8 cellular contexts compared by ENCODE assay signal in genomic region chr20:543369-544152, GRCh38. TPM values are rescaled to one million over a fixed set of nuclear protein-coding genes. Genes with fewer than 3 reads are reported as not detected.
DNase-seq lines count a peak whose midpoint lies in the region; ATAC-seq and TF ChIP-seq lines count a peak whose summit lies in the region.

TSS of gene CSNK2A1 (minus strand) at chr20:543790. CDS start at chr20:508551, 35,239 bp downstream.

- TF ChIP-seq POLR2A in GM15510 (IDR thresholded peaks at IDR 0.05; ENCODE audit: borderline replicate concordance, extremely low read depth, insufficient read length): peak; percentile 85

- no peaks in the 10 kb centered on the region for H3K27me3 ChIP-seq in left ventricle myocardium inferior (ENCODE audit: low read depth)

- H3K4me1 Mint-ChIP-seq in T-helper 17 cell (peaks cover 37% of the 10 kb centered on the region), progenitor cell of endocrine pancreas (ENCODE audit: low read depth) (peaks cover 23% of the 10 kb centered on the region)

- H3K9me3 Mint-ChIP-seq in progenitor cell of endocrine pancreas (ENCODE audit: low read depth): peaks cover 6% of the 10 kb centered on the region

- H3K36me3 ChIP-seq in left ventricle myocardium inferior: no peaks in the 10 kb centered on the region

- no peaks in the 10 kb centered on the region for H3K9me3 ChIP-seq in T-helper 17 cell (ENCODE audit: control insufficient read depth, low read length, poor library complexity, severe bottlenecking)
- H3K9me3 ChIP-seq in left ventricle myocardium inferior (replicated peaks): peaks cover 14% of the 10 kb centered on the region

- peak within 1 kb of the TSS; percentile 98 for H3K27ac Mint-ChIP-seq in T-helper 17 cell
- peak within 1 kb of the TSS; percentile 99 for H3K27ac Mint-ChIP-seq in progenitor cell of endocrine pancreas

- peak; percentile 96 for ATAC-seq in HG02885 (IDR thresholded peaks at IDR 0.05; ENCODE audit: poor library complexity, unreplicated experiment)
- ATAC-seq in T-helper 17 cell: peak; percentile 94

- peaks cover 59% of the 10 kb centered on the region for H3K4me1 ChIP-seq in left ventricle myocardium inferior

- H3K27ac ChIP-seq in left ventricle myocardium inferior (replicated peaks): peak within 1 kb of the TSS; percentile 92

- TF ChIP-seq CTCF in left ventricle myocardium inferior (IDR thresholded peaks at IDR 0.05; ENCODE audit: borderline replicate concordance) (no peak), progenitor cell of endocrine pancreas (IDR thresholded peaks at IDR 0.05; ENCODE audit: unreplicated experiment) (no peak)

- DNase-seq in NCI-H1694 treated with DMSO at 0.1 percent for 48 hours (lab: John Stamatoyannopoulos, UW): peak; percentile 93
- peak; percentile 90 to 97 (median 92) for DNase-seq in T-helper 17 cell
- peak; percentile 70 to 99 (median 91) for DNase-seq in amygdala (lab: John Stamatoyannopoulos, UW)
- peak; percentile 93 for DNase-seq in left ventricle myocardium inferior
- peak; percentile 92 for DNase-seq in progenitor cell of endocrine pancreas (ENCODE audit: low spot score, unreplicated experiment)
- peak; percentile 96 for DNase-seq in ureter (ENCODE audit: low spot score)

- peaks cover 7% of the 10 kb centered on the region for H3K27me3 Mint-ChIP-seq in T-helper 17 cell
- peaks cover 13% of the 10 kb centered on the region for H3K27me3 Mint-ChIP-seq in progenitor cell of endocrine pancreas

- intact Hi-C loops in left ventricle myocardium inferior (cut with micrococcal nuclease): no loop called here

- H3K36me3 Mint-ChIP-seq in T-helper 17 cell (ENCODE audit: low read depth) (peaks cover 11% of the 10 kb centered on the region), progenitor cell of endocrine pancreas (ENCODE audit: insufficient read depth) (peaks cover 17% of the 10 kb centered on the region)

- H3K4me3 ChIP-seq in left ventricle myocardium inferior: peak within 1 kb of the TSS; percentile 85

- H3K4me3 Mint-ChIP-seq in T-helper 17 cell (peak within 1 kb of the TSS; percentile 98), progenitor cell of endocrine pancreas (ENCODE audit: low read depth) (peak within 1 kb of the TSS; percentile 79)

RNA-seq across cellular contexts. Expression of gene CSNK2A1, which starts in this region (rescaled TPM):
- 10 to 100 TPM; 63.8 to 69.0 TPM for total RNA-seq in T-helper 17 cell
- total RNA-seq in left ventricle myocardium inferior: 122 TPM
- total RNA-seq in progenitor cell of endocrine pancreas: 175 and 185 TPM in 2 replicates
- total RNA-seq in ureter: 160 TPM

Comparison
In these comparisons a context has a peak if more than half of its experiments do, and no peak if none do; other contexts are left out.
1. Peak in every context shown above with its lines: DNase-seq, ATAC-seq, H3K4me3 ChIP-seq and H3K27ac ChIP-seq.